In genomic region chr10:63673846-63674245, GRCh38 we compare ENCODE assay signal across 25 cellular contexts.
A peak's percentile ranks its signal among the peaks of the same experiment; 100 is the strongest.
DNase-seq lines count a peak whose midpoint lies in the region; ATAC-seq, FAIRE-seq and TF ChIP-seq lines count a peak whose summit lies in the region.
"Had no signal": no experiment of that assay in that cellular context is flagged by ENCODE, and none has a peak within 500 bp of the region (broad histone marks: within the 10 kb centered on the region; RNA-seq: fewer than 3 reads in every experiment).

No MANE protein-coding gene starts in this region.

- H3K4me2 ChIP-seq in mammary epithelial cell (ENCODE audit: insufficient read depth, low read depth, low read length): no peak overlapping the region
- no peak overlapping the region for H3K4me2 ChIP-seq in A549
- no peak overlapping the region for H3K4me2 ChIP-seq in osteoblast (ENCODE audit: insufficient read depth, low read length)
- H3K4me2 ChIP-seq: GM23338 had no signal

- intact Hi-C loops in mammary epithelial cell (cut with micrococcal nuclease): no loop called here
- intact Hi-C loops in breast epithelium (cut with DNase I; ENCODE audit: low total_unique reads): no loop called here

- dilution Hi-C loops in mammary epithelial cell (cut with HindIII; ENCODE audit: low sequenced_read_pairs): no loop called here

- H3K27me3 ChIP-seq in mammary epithelial cell (ENCODE audit: insufficient read depth, low read length) (no peaks in the 10 kb centered on the region), breast epithelium (no peaks in the 10 kb centered on the region), RWPE2 (ENCODE audit: insufficient read depth, poor library complexity, severe bottlenecking) (no peaks in the 10 kb centered on the region), osteoblast (ENCODE audit: insufficient read depth, low read length) (no peaks in the 10 kb centered on the region)
- H3K27me3 ChIP-seq: BE2C; BLaER1 treated with 17β-estradiol and CSF1 and Interleukin-3, amounts not matched to agents 10 nM and 100 nM had no signal

- no peak for ATAC-seq in A549
- ATAC-seq in RWPE2 (ENCODE audit: low read depth): no peak
- ATAC-seq: GM23338 had no signal

- in situ Hi-C loops in mammary epithelial cell (cut with MboI; ENCODE audit: low sequenced_read_pairs in 2 of 2): no loop called here

- H3K4me3 ChIP-seq in mammary epithelial cell (replicated peaks in 1 of 3; ENCODE audit: insufficient read depth in 1 of 3, low read depth in 2 of 3, low read length in 3 of 3): no peak overlapping the region
- H3K4me3 ChIP-seq in breast epithelium: no peak overlapping the region
- H3K4me3 ChIP-seq in A549: no peak overlapping the region
- no peak overlapping the region for H3K4me3 ChIP-seq in RWPE2 (ENCODE audit: severe bottlenecking)
- H3K4me3 ChIP-seq in osteoblast (ENCODE audit: insufficient read depth, low read length): no peak overlapping the region
- H3K4me3 ChIP-seq: BLaER1 treated with 17β-estradiol and CSF1 and Interleukin-3, amounts not matched to agents 10 nM and 100 nM; GM23338; HAP-1 had no signal

- no peaks in the 10 kb centered on the region for H4K20me1 ChIP-seq in mammary epithelial cell (ENCODE audit: insufficient read depth, low read length)
- no peaks in the 10 kb centered on the region for H4K20me1 ChIP-seq in osteoblast (ENCODE audit: insufficient read depth, low read length)
- H4K20me1 ChIP-seq: BLaER1 treated with 17β-estradiol and CSF1 and Interleukin-3, amounts not matched to agents 10 nM and 100 nM had no signal

- no peak overlapping the region for H3K9ac ChIP-seq in mammary epithelial cell (ENCODE audit: insufficient read depth, low read length)
- H3K9ac ChIP-seq: BLaER1 treated with 17β-estradiol and CSF1 and Interleukin-3, amounts not matched to agents 10 nM and 100 nM had no signal

- no peak for TF ChIP-seq CTCF in mammary epithelial cell (conservative IDR thresholded peaks at IDR 0.05 in 1 of 2, IDR thresholded peaks at IDR 0.05 in 1 of 2; ENCODE audit: extremely low read depth in 1 of 2, insufficient read depth in 1 of 2, low read depth in 1 of 2, low read length in 2 of 2)
- no peak for TF ChIP-seq CTCF in breast epithelium (IDR thresholded peaks at IDR 0.05)
- no peak for TF ChIP-seq CTCF in A549 (IDR thresholded peaks at IDR 0.05)
- TF ChIP-seq CTCF in RWPE2 (IDR thresholded peaks at IDR 0.05; ENCODE audit: poor library complexity, severe bottlenecking): no peak
- no peak for TF ChIP-seq CTCF in osteoblast (IDR thresholded peaks at IDR 0.05; ENCODE audit: extremely low read depth, low read depth, low read length)

- H3K79me2 ChIP-seq in mammary epithelial cell (ENCODE audit: insufficient read depth, low read length): no peaks in the 10 kb centered on the region
- H3K79me2 ChIP-seq in osteoblast (ENCODE audit: insufficient read depth, low read length): no peaks in the 10 kb centered on the region

- CTCF ChIA-PET in mammary epithelial cell (lab: Charles Lee; ENCODE audit: low non-redundant PET): no interaction called here
- CTCF ChIA-PET in A549 (lab: Yijun Ruan, JAX): interaction anchor here (0.9 to 3.4 kb wide), 2 partner anchors 11 to 46 kb away, joined by 3 to 12 read pairs; no protein-coding TSS in a partner anchor

- POLR2A ChIA-PET in A549 (lab: Yijun Ruan, JAX): no interaction called here

- H3K4me1 ChIP-seq in mammary epithelial cell (ENCODE audit: insufficient read depth, low read length): peaks cover 16% of the 10 kb centered on the region
- H3K4me1 ChIP-seq in breast epithelium: peaks cover 3 to 8% of the 10 kb centered on the region in 2 donors
- no peaks in the 10 kb centered on the region for H3K4me1 ChIP-seq in A549
- H3K4me1 ChIP-seq in RWPE2 (ENCODE audit: insufficient read depth, poor library complexity, severe bottlenecking): peaks cover 20% of the 10 kb centered on the region
- H3K4me1 ChIP-seq in osteoblast (ENCODE audit: insufficient read depth, low read length): peaks cover 15% of the 10 kb centered on the region

- FAIRE-seq in A549 (lab: Jason Lieb, UNC): no peak
- FAIRE-seq: A204.1, GM12891, GM18507, H54 had no signal

- no peaks in the 10 kb centered on the region for H3K9me3 ChIP-seq in mammary epithelial cell (replicated peaks; ENCODE audit: insufficient read depth, low read length)
- no peaks in the 10 kb centered on the region for H3K9me3 ChIP-seq in breast epithelium
- H3K9me3 ChIP-seq in A549: no peaks in the 10 kb centered on the region
- no peaks in the 10 kb centered on the region for H3K9me3 ChIP-seq in RWPE2 (ENCODE audit: severe bottlenecking)
- no peaks in the 10 kb centered on the region for H3K9me3 ChIP-seq in osteoblast (ENCODE audit: low read depth, low read length)
- H3K9me3 ChIP-seq: BE2C; BLaER1 treated with 17β-estradiol and CSF1 and Interleukin-3, amounts not matched to agents 10 nM and 100 nM; HAP-1 had no signal

- H3K36me3 ChIP-seq in mammary epithelial cell (ENCODE audit: insufficient read depth, low read length) (no peaks in the 10 kb centered on the region), breast epithelium (no peaks in the 10 kb centered on the region), RWPE2 (ENCODE audit: low read depth) (no peaks in the 10 kb centered on the region), osteoblast (ENCODE audit: insufficient read depth, low read length) (no peaks in the 10 kb centered on the region)
- H3K36me3 ChIP-seq: BE2C; BLaER1 treated with 17β-estradiol and CSF1 and Interleukin-3, amounts not matched to agents 10 nM and 100 nM; HAP-1 had no signal

- DNase-seq in mammary epithelial cell (no peak), breast epithelium (ENCODE audit: low spot score in 2 of 2) (no peak), A549 (ENCODE audit: low read depth in 1 of 2, low spot score in 1 of 2) (no peak), RWPE2 (ENCODE audit: low spot score) (no peak), osteoblast (ENCODE audit: insufficient read length, low spot score, missing footprints) (peak; percentile 43), mucosa of gallbladder (ENCODE audit: low spot score) (no peak), globus pallidus (ENCODE audit: low spot score) (no peak)
- DNase-seq: ACHN; AML-193; BE2C; Calu3; CD4-positive, alpha-beta T cell; CD8-positive, alpha-beta memory T cell; COR-L47; DMS53; DMS79 treated with DMSO at 0.1 percent for 48 hours; GF-D8 had no signal

- H3K27ac ChIP-seq in mammary epithelial cell (ENCODE audit: insufficient read depth, low read depth, low read length) (peak overlapping the region; percentile 46), breast epithelium (no peak overlapping the region), A549 (no peak overlapping the region), RWPE2 (ENCODE audit: poor library complexity, severe bottlenecking) (peak overlapping the region; percentile 41), osteoblast (ENCODE audit: low read depth, low read length) (no peak overlapping the region)
- H3K27ac ChIP-seq: 22Rv1; BLaER1 treated with 17β-estradiol and CSF1 and Interleukin-3, amounts not matched to agents 10 nM and 100 nM had no signal

- BruUV-seq in mammary epithelial cell (replicated peaks; lab: Mats Ljungman, UMichigan): no TSS peak

- no peak for TF ChIP-seq EP300 in A549 (IDR thresholded peaks at IDR 0.05)

- no peak overlapping the region for H2AFZ ChIP-seq in mammary epithelial cell (ENCODE audit: low read depth, low read length)
- H2AFZ ChIP-seq in osteoblast (ENCODE audit: low read length): no peak overlapping the region
- H2AFZ ChIP-seq: GM23338 had no signal

- TF ChIP-seq RAD21 in A549 (conservative IDR thresholded peaks at IDR 0.05 in 1 of 2, IDR thresholded peaks at IDR 0.05 in 1 of 2): no peak

- TF ChIP-seq POLR2A in breast epithelium (IDR thresholded peaks at IDR 0.05) (no peak), A549 (IDR thresholded peaks at IDR 0.05; ENCODE audit: low read length) (no peak)

TF ChIP-seq in A549, 52 proteins besides CTCF, POLR2A, EP300 and RAD21:
- peak; percentile 90 for TF ChIP-seq MAFK (IDR thresholded peaks at IDR 0.05; ENCODE audit: partially characterized antibody)
- TF ChIP-seq, protein P1, sequence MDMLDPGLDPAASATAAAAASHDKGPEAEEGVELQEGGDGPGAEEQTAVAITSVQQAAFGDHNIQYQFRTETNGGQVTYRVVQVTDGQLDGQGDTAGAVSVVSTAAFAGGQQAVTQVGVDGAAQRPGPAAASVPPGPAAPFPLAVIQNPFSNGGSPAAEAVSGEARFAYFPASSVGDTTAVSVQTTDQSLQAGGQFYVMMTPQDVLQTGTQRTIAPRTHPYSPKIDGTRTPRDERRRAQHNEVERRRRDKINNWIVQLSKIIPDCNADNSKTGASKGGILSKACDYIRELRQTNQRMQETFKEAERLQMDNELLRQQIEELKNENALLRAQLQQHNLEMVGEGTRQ (IDR thresholded peaks at IDR 0.05): no peak
TF ChIP-seq in A549: peak in this region for 1.

Comparison
In these comparisons a context has a peak if more than half of its experiments do, and no peak if none do; other contexts are left out.
1. H3K27ac ChIP-seq: peak in mammary epithelial cell (single experiment) and RWPE2 (single experiment); none in breast epithelium (0 of 2), A549 (0 of 2) and osteoblast (single experiment).